In the genomic region with DNA sequence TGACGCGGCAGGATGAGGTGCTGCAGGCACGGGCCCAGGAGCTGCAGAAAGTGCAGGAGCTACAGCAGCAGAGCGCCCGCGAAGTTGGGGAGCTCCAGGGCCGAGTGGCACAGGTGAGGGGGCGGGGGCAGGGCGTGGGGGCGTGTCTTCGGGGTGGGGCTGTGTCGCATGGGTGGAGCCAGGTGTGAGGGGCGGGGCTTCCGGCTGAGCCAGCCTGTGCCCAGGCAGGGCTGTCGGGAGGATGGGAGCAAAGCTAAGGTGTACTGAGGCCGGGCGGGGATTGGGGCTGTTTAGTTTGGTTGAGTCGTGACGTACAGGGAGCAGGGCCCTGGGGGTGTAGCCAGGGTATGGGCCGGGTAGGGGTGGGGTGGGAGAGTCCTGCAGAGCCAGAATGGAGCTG, we compare ENCODE assay signal across 12 cellular contexts.
A peak's percentile ranks its signal among the peaks of the same experiment; 100 is the strongest.
DNase-seq lines count a peak whose midpoint lies in the region; ATAC-seq, FAIRE-seq and TF ChIP-seq lines count a peak whose summit lies in the region.
"Had no signal": no experiment of that assay in that cellular context is flagged by ENCODE, and none has a peak within 500 bp of the region (broad histone marks: within the 10 kb centered on the region; RNA-seq: fewer than 3 reads in every experiment).

No MANE protein-coding gene starts in this region.

- H3K9me3 Mint-ChIP-seq in stimulated activated effector memory CD8-positive, alpha-beta T cell treated with anti-CD3 and anti-CD28 coated beads, Interleukin-12 subunit alpha, Interleukin-12 subunit beta, amount 100 ng/mL, for 72 hours: no peaks in the 10 kb centered on the region
- H3K9me3 Mint-ChIP-seq: nephron had no signal

- ATAC-seq in stimulated activated effector memory CD8-positive, alpha-beta T cell treated with anti-CD3 and anti-CD28 coated beads, Interleukin-12 subunit alpha, Interleukin-12 subunit beta, amount 100 ng/mL, for 72 hours: peak; percentile 46
- no peak for ATAC-seq in GM19035 (IDR thresholded peaks at IDR 0.05; ENCODE audit: unreplicated experiment)

- H3K27ac ChIP-seq in kidney (ENCODE audit: low read depth in 2 of 2, low read length in 2 of 2): no peak overlapping the region

- H3K36me3 ChIP-seq in kidney (ENCODE audit: control insufficient read depth in 1 of 2, insufficient read depth in 2 of 2, low read length in 2 of 2): peaks cover 0 to 8% of the 10 kb centered on the region in 2 donors

- peak; percentile 24 for DNase-seq in NCI-H2196 (lab: John Stamatoyannopoulos, UW; ENCODE audit: unreplicated experiment)
- no peak for DNase-seq in NCI-H2196 treated with DMSO at 0.1 percent for 48 hours (lab: John Stamatoyannopoulos, UW; ENCODE audit: unreplicated experiment)
- DNase-seq in activated CD4-positive, alpha-beta T cell treated with anti-CD3 and anti-CD28 coated beads, Interleukin-2, amount 50 U/mL, for 1 hour: peak; percentile 8
- DNase-seq in kidney: peak; percentile 70
- no peak for DNase-seq in stimulated activated effector memory CD8-positive, alpha-beta T cell treated with anti-CD3 and anti-CD28 coated beads, Interleukin-12 subunit alpha, Interleukin-12 subunit beta, amount 100 ng/mL, for 72 hours (ENCODE audit: low spot score in 2 of 2)
- no peak for DNase-seq in SKM-1 (lab: John Stamatoyannopoulos, UW; ENCODE audit: unreplicated experiment)
- DNase-seq in NCI-H1092 treated with DMSO at 0.1 percent for 48 hours (lab: John Stamatoyannopoulos, UW): no peak
- DNase-seq: ACHN, GDM1, NCI-H1105 treated with DMSO at 0.1 percent for 48 hours had no signal

- H3K27ac Mint-ChIP-seq in stimulated activated effector memory CD8-positive, alpha-beta T cell treated with anti-CD3 and anti-CD28 coated beads, Interleukin-12 subunit alpha, Interleukin-12 subunit beta, amount 100 ng/mL, for 72 hours: no peak overlapping the region
- H3K27ac Mint-ChIP-seq: nephron had no signal

- no peaks in the 10 kb centered on the region for H3K9me3 ChIP-seq in kidney (ENCODE audit: control insufficient read depth in 1 of 2, low read length in 2 of 2)

- H3K36me3 Mint-ChIP-seq in stimulated activated effector memory CD8-positive, alpha-beta T cell treated with anti-CD3 and anti-CD28 coated beads, Interleukin-12 subunit alpha, Interleukin-12 subunit beta, amount 100 ng/mL, for 72 hours: no peaks in the 10 kb centered on the region

- H3K4me3 Mint-ChIP-seq in stimulated activated effector memory CD8-positive, alpha-beta T cell treated with anti-CD3 and anti-CD28 coated beads, Interleukin-12 subunit alpha, Interleukin-12 subunit beta, amount 100 ng/mL, for 72 hours: no peak overlapping the region
- H3K4me3 Mint-ChIP-seq: nephron had no signal

- FAIRE-seq in kidney (lab: Jason Lieb, UNC): no peak

- H3K4me3 ChIP-seq in kidney (ENCODE audit: low read length in 2 of 2): no peak overlapping the region

- intact Hi-C loops in kidney (cut with DNase I): no loop called here

- no peaks in the 10 kb centered on the region for H3K4me1 Mint-ChIP-seq in stimulated activated effector memory CD8-positive, alpha-beta T cell treated with anti-CD3 and anti-CD28 coated beads, Interleukin-12 subunit alpha, Interleukin-12 subunit beta, amount 100 ng/mL, for 72 hours
- H3K4me1 Mint-ChIP-seq: nephron had no signal

- no peaks in the 10 kb centered on the region for H3K4me1 ChIP-seq in kidney (ENCODE audit: control insufficient read depth in 1 of 2, insufficient read depth in 1 of 2, low read depth in 1 of 2, low read length in 2 of 2)

- no peak for TF ChIP-seq CTCF in kidney (IDR thresholded peaks at IDR 0.05; ENCODE audit: borderline replicate concordance, extremely low read depth, insufficient read depth)

- no peak overlapping the region for H3K9ac ChIP-seq in kidney (ENCODE audit: low read length in 2 of 2)

Comparison
In these comparisons a context has a peak if more than half of its experiments do, and no peak if none do; other contexts are left out.
1. DNase-seq: peak in NCI-H2196 (single experiment), activated CD4-positive, alpha-beta T cell treated with anti-CD3 and anti-CD28 coated beads, Interleukin-2, amount 50 U/mL, for 1 hour (single experiment) and kidney (single experiment); none in NCI-H2196 treated with DMSO at 0.1 percent for 48 hours (single experiment), stimulated activated effector memory CD8-positive, alpha-beta T cell treated with anti-CD3 and anti-CD28 coated beads, Interleukin-12 subunit alpha, Interleukin-12 subunit beta, amount 100 ng/mL, for 72 hours (0 of 2), SKM-1 (single experiment) and NCI-H1092 treated with DMSO at 0.1 percent for 48 hours (single experiment).